28 cellular contexts compared by ENCODE assay signal in the genomic region with DNA sequence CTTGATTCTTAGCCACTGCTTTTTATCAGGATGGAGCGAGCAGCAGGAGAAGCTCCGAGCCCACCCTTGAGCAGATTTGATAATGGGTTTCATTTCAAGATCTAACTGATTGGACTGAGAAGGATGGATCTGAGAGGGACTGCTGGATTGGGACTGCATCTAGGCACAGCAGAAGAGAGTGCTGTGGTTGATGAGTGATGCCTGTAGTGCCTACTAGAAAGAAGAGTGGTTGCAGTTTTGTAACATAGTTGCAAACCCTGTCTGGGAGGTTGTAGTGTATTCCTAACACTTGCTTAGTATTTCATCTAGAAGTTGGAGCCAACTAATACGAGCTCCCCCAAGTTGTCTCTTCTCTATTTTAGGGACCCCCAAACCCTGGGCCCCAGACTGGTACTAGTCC.
"Had no signal": no experiment of that assay in that cellular context is flagged by ENCODE, and none has a peak within 500 bp of the region (broad histone marks: within the 10 kb centered on the region; RNA-seq: fewer than 3 reads in every experiment).

No MANE protein-coding gene starts in this region.

- H3K27me3 ChIP-seq: suprapubic skin, testis, thyroid gland, tibial artery, tibial nerve, transverse colon, upper lobe of left lung, upper lobe of right lung, uterus, vagina had no signal

- H3K27ac ChIP-seq: stomach, suprapubic skin, testis, thoracic aorta, thyroid gland, tibial artery, tibial nerve, transverse colon, upper lobe of left lung, upper lobe of right lung, uterus, vagina had no signal

- H3K9me3 ChIP-seq: stomach, suprapubic skin, testis, thoracic aorta, thyroid gland, tibial artery, transverse colon, upper lobe of left lung, upper lobe of right lung, uterus, vagina had no signal

- H3K36me3 Mint-ChIP-seq: stimulated activated effector memory CD8-positive, alpha-beta T cell treated with anti-CD3 and anti-CD28 coated beads, Interleukin-12 subunit alpha, Interleukin-12 subunit beta, amount 100 ng/mL, for 72 hours; stimulated activated naive B cell treated with anti-CD40 and anti-IgM and Interleukin-4, amounts not matched to agents 10 μg/mL and 1 μg/mL and 100 μg/mL, for 72 hours; type B pancreatic cell had no signal

- ATAC-seq: stimulated activated effector memory CD8-positive, alpha-beta T cell treated with anti-CD3 and anti-CD28 coated beads, Interleukin-12 subunit alpha, Interleukin-12 subunit beta, amount 100 ng/mL, for 72 hours; stimulated activated naive B cell treated with anti-CD40 and anti-IgM and Interleukin-4, amounts not matched to agents 10 μg/mL and 1 μg/mL and 100 μg/mL, for 72 hours; stimulated activated naive CD8-positive, alpha-beta T cell treated with anti-CD3 and anti-CD28 coated beads, Interleukin-15, amount 100 ng/mL, for 72 hours; stimulated activated naive CD8-positive, alpha-beta T cell treated with anti-CD3 and anti-CD28 coated beads, Interleukin-15, Interleukin-2, amounts not matched to agents 100 U/mL and 50 U/mL, for 24 hours; upper lobe of right lung had no signal

- H3K4me3 Mint-ChIP-seq: stimulated activated effector memory CD8-positive, alpha-beta T cell treated with anti-CD3 and anti-CD28 coated beads, Interleukin-12 subunit alpha, Interleukin-12 subunit beta, amount 100 ng/mL, for 72 hours; stimulated activated naive B cell treated with anti-CD40 and anti-IgM and Interleukin-4, amounts not matched to agents 10 μg/mL and 1 μg/mL and 100 μg/mL, for 72 hours; stimulated activated naive CD8-positive, alpha-beta T cell treated with anti-CD3 and anti-CD28 coated beads, Interleukin-15, amount 100 ng/mL, for 72 hours; stimulated activated naive CD8-positive, alpha-beta T cell treated with anti-CD3 and anti-CD28 coated beads, Interleukin-15, Interleukin-2, amounts not matched to agents 100 ng/mL and 50 ng/mL, for 24 hours; type B pancreatic cell had no signal

- DNase-seq: stimulated activated CD4-positive, alpha-beta T cell treated with anti-CD3 and anti-CD28 coated beads, Interleukin-2, amount 100 ng/mL, for 48 hours; stimulated activated CD4-positive, alpha-beta T cell treated with anti-CD3 and anti-CD28 coated beads, Interleukin-4, amount 100 ng/mL, for 1 hour; stimulated activated CD4-positive, alpha-beta T cell treated with anti-CD3 and anti-CD28 coated beads, Interleukin-4, amount 100 ng/mL, for 24 hours; stimulated activated CD4-positive, alpha-beta T cell treated with anti-CD3 and anti-CD28 coated beads, Interleukin-4, amount 100 ng/mL, for 4 hours; stimulated activated CD8-positive, alpha-beta memory T cell treated with anti-CD3 and anti-CD28 coated beads, Interleukin-4, amount 100 ng/mL, for 48 hours; stimulated activated naive B cell treated with anti-CD40 and anti-IgM and Interleukin-4, amounts not matched to agents 10 μg/mL and 1 μg/mL and 100 μg/mL, for 72 hours; stimulated activated naive CD4-positive, alpha-beta T cell; stimulated activated naive CD4-positive, alpha-beta T cell treated with Interleukin-2 at 50 U/mL for 16 hours; stimulated activated naive CD8-positive, alpha-beta T cell treated with anti-CD3 and anti-CD28 coated beads, Interleukin-15, amount 100 ng/mL, for 72 hours; stimulated activated naive CD8-positive, alpha-beta T cell treated with anti-CD3 and anti-CD28 coated beads, Interleukin-15, Interleukin-2, amounts not matched to agents 100 U/mL and 50 U/mL, for 24 hours; stomach; substantia nigra; testis; thyroid gland; tibial artery; transverse colon; trophoblast cell; upper lobe of left lung; upper lobe of right lung; uterus had no signal

- H3K4me1 Mint-ChIP-seq: stimulated activated effector memory CD8-positive, alpha-beta T cell treated with anti-CD3 and anti-CD28 coated beads, Interleukin-12 subunit alpha, Interleukin-12 subunit beta, amount 100 ng/mL, for 72 hours; stimulated activated naive CD8-positive, alpha-beta T cell treated with anti-CD3 and anti-CD28 coated beads, Interleukin-15, amount 100 ng/mL, for 72 hours had no signal

- H3K9me3 Mint-ChIP-seq: stimulated activated naive CD8-positive, alpha-beta T cell treated with anti-CD3 and anti-CD28 coated beads, Interleukin-15, Interleukin-2, amounts not matched to agents 100 ng/mL and 50 ng/mL, for 24 hours; type B pancreatic cell had no signal

- H3K27ac Mint-ChIP-seq: stimulated activated effector memory CD8-positive, alpha-beta T cell treated with anti-CD3 and anti-CD28 coated beads, Interleukin-12 subunit alpha, Interleukin-12 subunit beta, amount 100 ng/mL, for 72 hours; stimulated activated naive B cell treated with anti-CD40 and anti-IgM and Interleukin-4, amounts not matched to agents 10 μg/mL and 1 μg/mL and 100 μg/mL, for 72 hours; stimulated activated naive CD8-positive, alpha-beta T cell treated with anti-CD3 and anti-CD28 coated beads, Interleukin-15, amount 100 ng/mL, for 72 hours; stimulated activated naive CD8-positive, alpha-beta T cell treated with anti-CD3 and anti-CD28 coated beads, Interleukin-15, Interleukin-2, amounts not matched to agents 100 ng/mL and 50 ng/mL, for 24 hours; type B pancreatic cell had no signal

- H3K36me3 ChIP-seq: stomach, suprapubic skin, thoracic aorta, thyroid gland, tibial artery, tibial nerve, transverse colon, upper lobe of left lung, upper lobe of right lung, uterus, vagina had no signal

- H3K4me3 ChIP-seq: stomach, suprapubic skin, testis, thoracic aorta, thyroid gland, tibial artery, tibial nerve, transverse colon, upper lobe of left lung, upper lobe of right lung, uterus, vagina had no signal

- FAIRE-seq: urothelium cell line had no signal

- H3K4me1 ChIP-seq: stomach, suprapubic skin, testis, thyroid gland, tibial artery, tibial nerve, transverse colon, upper lobe of left lung, upper lobe of right lung, uterus, vagina had no signal
